ENCODE assay signal across 1 cellular context in genomic region chr3:71559578-71560162, GRCh38.
TF ChIP-seq lines count a peak whose summit lies in the region.

No MANE protein-coding gene starts in this region.

TF ChIP-seq in HepG2, 621 proteins besides CTCF, POLR2A, EP300 and RAD21 (continued from another document and continues in another):
- TF ChIP-seq ZNF646 (CRISPR knock-in tag; IDR thresholded peaks at IDR 0.05) (no peak), ZNF549 (CRISPR knock-in tag; IDR thresholded peaks at IDR 0.05) (no peak), ZNF343 (CRISPR knock-in tag; IDR thresholded peaks at IDR 0.05) (no peak), ZKSCAN8 (CRISPR knock-in tag; IDR thresholded peaks at IDR 0.05; ENCODE audit: borderline replicate concordance) (no peak), ELK4 (CRISPR knock-in tag; IDR thresholded peaks at IDR 0.05; ENCODE audit: borderline replicate concordance) (no peak), MED1 (CRISPR knock-in tag; IDR thresholded peaks at IDR 0.05) (peak; percentile 43; the same call in 1 of the 2 replicates), MAFG (CRISPR knock-in tag; IDR thresholded peaks at IDR 0.05) (no peak), ZNF235 (CRISPR knock-in tag; IDR thresholded peaks at IDR 0.05; ENCODE audit: borderline replicate concordance) (no peak), ZFP36L2 (CRISPR knock-in tag; IDR thresholded peaks at IDR 0.05) (no peak), NR1H2 (CRISPR knock-in tag; IDR thresholded peaks at IDR 0.05; ENCODE audit: borderline replicate concordance, low read depth) (no peak), KAT8 (CRISPR knock-in tag; IDR thresholded peaks at IDR 0.05) (no peak), ZFX (CRISPR knock-in tag; IDR thresholded peaks at IDR 0.05; ENCODE audit: low read depth) (no peak), REPIN1 (CRISPR knock-in tag; IDR thresholded peaks at IDR 0.05; ENCODE audit: borderline replicate concordance, low read depth) (no peak), NRL (CRISPR knock-in tag; IDR thresholded peaks at IDR 0.05; ENCODE audit: borderline replicate concordance) (no peak), ZNF570 (CRISPR knock-in tag; IDR thresholded peaks at IDR 0.05; ENCODE audit: borderline replicate concordance) (no peak), ZNF607 (CRISPR knock-in tag; IDR thresholded peaks at IDR 0.05; ENCODE audit: borderline replicate concordance) (no peak), ZBTB39 (CRISPR knock-in tag; IDR thresholded peaks at IDR 0.05) (no peak), ZFYVE20 (CRISPR knock-in tag; IDR thresholded peaks at IDR 0.05; ENCODE audit: borderline replicate concordance, low read depth) (no peak), ZNF891 (CRISPR knock-in tag; IDR thresholded peaks at IDR 0.05) (no peak), BRF2 (CRISPR knock-in tag; IDR thresholded peaks at IDR 0.05) (no peak), PRMT3 (CRISPR knock-in tag; IDR thresholded peaks at IDR 0.05; ENCODE audit: borderline replicate concordance, low read depth) (no peak), RFX3 (CRISPR knock-in tag; IDR thresholded peaks at IDR 0.05) (no peak), DZIP1 (CRISPR knock-in tag; IDR thresholded peaks at IDR 0.05) (no peak), ZBTB14 (CRISPR knock-in tag; IDR thresholded peaks at IDR 0.05) (no peak), ZNF563 (CRISPR knock-in tag; IDR thresholded peaks at IDR 0.05) (no peak), SNRNP70 (IDR thresholded peaks at IDR 0.05; ENCODE audit: low read depth, low read length) (no peak), ZNF883 (CRISPR knock-in tag; IDR thresholded peaks at IDR 0.05; ENCODE audit: not compliant biosample characterization) (no peak), TAF1 (CRISPR knock-in tag; IDR thresholded peaks at IDR 0.05) (no peak), ZKSCAN5 (CRISPR knock-in tag; IDR thresholded peaks at IDR 0.05) (no peak), KIAA2018 (CRISPR knock-in tag; IDR thresholded peaks at IDR 0.05; ENCODE audit: borderline replicate concordance) (no peak), ZNF350 (CRISPR knock-in tag; IDR thresholded peaks at IDR 0.05; ENCODE audit: borderline replicate concordance, low read depth) (0 out of 2 replicates have a peak, but pooled peaks have one; percentile 56)
